30 cellular contexts compared by ENCODE assay signal in the genomic region with DNA sequence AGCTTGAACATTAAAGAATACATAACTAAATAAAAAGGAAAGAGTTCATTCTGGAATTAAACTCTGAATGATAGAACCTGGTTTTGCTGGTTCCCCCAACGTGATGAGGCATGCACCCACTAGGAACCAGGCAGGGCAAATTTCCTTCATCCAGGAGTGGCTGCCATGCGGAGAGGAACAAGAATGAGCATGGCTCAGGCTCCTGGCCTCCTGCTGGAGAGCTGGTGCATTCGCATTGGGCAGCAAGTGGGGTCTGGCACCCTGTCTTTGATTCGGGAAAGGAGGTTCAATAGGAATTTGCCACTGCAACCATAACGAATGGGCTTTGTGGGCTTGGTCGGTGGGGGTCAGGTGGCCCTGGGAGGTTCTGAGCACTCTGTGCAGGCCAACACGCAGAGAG.
A peak's percentile ranks its signal among the peaks of the same experiment; 100 is the strongest.
DNase-seq lines count a peak whose midpoint lies in the region; ATAC-seq and TF ChIP-seq lines count a peak whose summit lies in the region.
"Had no signal": no experiment of that assay in that cellular context is flagged by ENCODE, and none has a peak within 500 bp of the region (broad histone marks: within the 10 kb centered on the region; RNA-seq: fewer than 3 reads in every experiment).

No MANE protein-coding gene starts in this region.

- H3K27me3 Mint-ChIP-seq in GM23338 (ENCODE audit: insufficient read depth, low read depth, poor library complexity) = no peaks in the 10 kb centered on the region
- peaks cover 20% of the 10 kb centered on the region for H3K27me3 Mint-ChIP-seq in WTC11 (ENCODE audit: low read depth)

- no peak overlapping the region for H3K4me2 ChIP-seq in GM23338

- H3K36me3 Mint-ChIP-seq in GM23338 (ENCODE audit: low read depth) (no peaks in the 10 kb centered on the region), WTC11 (no peaks in the 10 kb centered on the region)
- H3K36me3 Mint-ChIP-seq: brain had no signal

- peak; percentile 72 for ATAC-seq in GM23338
- ATAC-seq in WTC11 = peak; percentile 82
- peak; percentile 80 for ATAC-seq in foreskin keratinocyte
- ATAC-seq in HG02870 (IDR thresholded peaks at IDR 0.05; ENCODE audit: unreplicated experiment) = no peak
- ATAC-seq: left colon, pancreas had no signal

- intact Hi-C loops in A673 (cut with micrococcal nuclease; ENCODE audit: unreplicated experiment) = no loop called here

- H3K4me1 ChIP-seq in A673 (ENCODE audit: insufficient read depth, low read length, poor library complexity, severe bottlenecking) = no peaks in the 10 kb centered on the region
- H3K4me1 ChIP-seq in GM23338 (ENCODE audit: insufficient read depth) = no peaks in the 10 kb centered on the region
- H3K4me1 ChIP-seq in foreskin keratinocyte = peaks cover 5% of the 10 kb centered on the region
- H3K4me1 ChIP-seq: pancreas, transverse colon had no signal

- H3K4me3 Mint-ChIP-seq in GM23338 (no peak overlapping the region), WTC11 (no peak overlapping the region)
- H3K4me3 Mint-ChIP-seq: B cell, brain, nephron progenitor cell had no signal

- H3K4me1 Mint-ChIP-seq in GM23338 (no peaks in the 10 kb centered on the region), WTC11 (no peaks in the 10 kb centered on the region)
- H3K4me1 Mint-ChIP-seq: B cell, brain had no signal

- no peaks in the 10 kb centered on the region for H4K20me1 ChIP-seq in GM23338 (replicated peaks; ENCODE audit: insufficient read depth)

- no peak overlapping the region for H3K27ac ChIP-seq in A673 (ENCODE audit: low read depth, low read length, poor library complexity, severe bottlenecking)
- no peak overlapping the region for H3K27ac ChIP-seq in GM23338 (ENCODE audit: low read depth)
- no peak overlapping the region for H3K27ac ChIP-seq in foreskin keratinocyte
- H3K27ac ChIP-seq: GM23248, pancreas, SK-N-MC, transverse colon had no signal

- H3K9me3 Mint-ChIP-seq in GM23338 (no peaks in the 10 kb centered on the region), WTC11 (no peaks in the 10 kb centered on the region)
- H3K9me3 Mint-ChIP-seq: nephron progenitor cell had no signal

- H3F3A ChIP-seq in GM23338 (replicated peaks; ENCODE audit: low read depth) = no peaks in the 10 kb centered on the region

- no peaks in the 10 kb centered on the region for H3K79me2 ChIP-seq in GM23338 (replicated peaks; ENCODE audit: insufficient read depth)

- H3K4me3 ChIP-seq in A673 (ENCODE audit: low read depth, low read length, poor library complexity, severe bottlenecking) (no peak overlapping the region), GM23338 (no peak overlapping the region)
- H3K4me3 ChIP-seq: GM23248, MG63, pancreas, SK-N-MC, transverse colon had no signal

- H3K27me3 ChIP-seq in A673 (replicated peaks; ENCODE audit: insufficient read depth, low read depth, low read length, poor library complexity) (peaks cover 14% of the 10 kb centered on the region), GM23338 (ENCODE audit: insufficient read depth) (no peaks in the 10 kb centered on the region), foreskin keratinocyte (no peaks in the 10 kb centered on the region)
- H3K27me3 ChIP-seq: MG63, transverse colon had no signal

- TF ChIP-seq CTCF in A673 (conservative IDR thresholded peaks at IDR 0.05; ENCODE audit: low read depth, low read length) = 0 out of 2 replicates have a peak, but pooled peaks have one; percentile 16
- peak; percentile 41 to 47 for TF ChIP-seq CTCF in GM23338 (conservative IDR thresholded peaks at IDR 0.05; ENCODE audit: low read depth in 2 of 2)
- no peak for TF ChIP-seq CTCF in WTC11 (IDR thresholded peaks at IDR 0.05)
- peak; percentile 54 for TF ChIP-seq CTCF in foreskin keratinocyte (conservative IDR thresholded peaks at IDR 0.05)

- POLR2A ChIA-PET in A673 (lab: Charles Lee; ENCODE audit: low non-redundant PET) (no interaction called here), WTC11 (lab: Charles Lee) (no interaction called here)

- H3K9me2 ChIP-seq in GM23338 (ENCODE audit: insufficient read depth) = peaks cover 6% of the 10 kb centered on the region; the same call in 1 of the 2 replicates

- no peak overlapping the region for H2AFZ ChIP-seq in GM23338
- H2AFZ ChIP-seq: GM23248 had no signal

- DNase-seq in A673 (ENCODE audit: low spot score) (no peak), GM23338 (ENCODE audit: low spot score) (peak; percentile 54), WTC11 (ENCODE audit: low spot score) (peak; percentile 29), foreskin keratinocyte (peak; percentile 6 to 30), HPDE6-E6E7 (ENCODE audit: extremely low spot score) (no peak), DMS79 treated with DMSO at 0.1 percent for 48 hours (lab: John Stamatoyannopoulos, UW) (no peak)
- no peak for DNase-seq in activated naive CD4-positive, alpha-beta T cell treated with Interleukin-2 at 50 U/mL for 16 hours
- DNase-seq: activated CD4-positive, alpha-beta T cell treated with anti-CD3 and anti-CD28 coated beads for 48 hours; activated naive CD4-positive, alpha-beta T cell; activated T-cell treated with anti-CD3 and anti-CD28 coated beads, Interleukin-2, amount 50 U/mL, for 48 hours; erythroblast; foreskin fibroblast; GDM1; GM23248; KG1; left colon; mammary epithelial cell; MG63; NCI-H2081; NCI-H345; nephron progenitor cell; pancreas; right cardiac atrium; stimulated activated CD4-positive, alpha-beta T cell treated with anti-CD3 and anti-CD28 coated beads, Interleukin-2, amount 100 ng/mL, for 48 hours; T-helper 2 cell; transverse colon had no signal

- BruUV-seq in A673 (replicated peaks; lab: Mats Ljungman, UMichigan) = no TSS peak

- no peak overlapping the region for H3K27ac Mint-ChIP-seq in GM23338
- no peak overlapping the region for H3K27ac Mint-ChIP-seq in WTC11
- H3K27ac Mint-ChIP-seq: B cell, brain, nephron progenitor cell had no signal

- H3K36me3 ChIP-seq in A673 (ENCODE audit: insufficient read depth, low read length, poor library complexity, severe bottlenecking) = no peaks in the 10 kb centered on the region
- H3K36me3 ChIP-seq in GM23338 (ENCODE audit: insufficient read depth) = no peaks in the 10 kb centered on the region
- H3K36me3 ChIP-seq: MG63, pancreas, transverse colon had no signal

- CTCF ChIA-PET in A673 (lab: Charles Lee) (no interaction called here), WTC11 (lab: Charles Lee) (interaction anchor here (0.5 to 0.7 kb wide), 2 partner anchors 16 to 169 kb away, joined by 3 to 5 read pairs; no protein-coding TSS in a partner anchor)

- no peaks in the 10 kb centered on the region for H3K9me3 ChIP-seq in A673 (ENCODE audit: low read depth, low read length, poor library complexity, severe bottlenecking)
- H3K9me3 ChIP-seq: MG63, pancreas, transverse colon had no signal

TF ChIP-seq in GM23338, 12 proteins besides CTCF, POLR2A, EP300 and RAD21:
- TF ChIP-seq ZNF114 (CRISPR knock-in tag; IDR thresholded peaks at IDR 0.05) = no peak
- TF ChIP-seq JUNB (IDR thresholded peaks at IDR 0.05; ENCODE audit: unreplicated experiment) = no peak

TF ChIP-seq in WTC11, 78 proteins besides CTCF, POLR2A, EP300 and RAD21:
- TF ChIP-seq CBFB (CRISPR knock-in tag; IDR thresholded peaks at IDR 0.05; ENCODE audit: low read depth) (no peak), ZNF232 (CRISPR knock-in tag; IDR thresholded peaks at IDR 0.05) (no peak), NFE2L1 (CRISPR knock-in tag; IDR thresholded peaks at IDR 0.05) (no peak), PRRX2 (CRISPR knock-in tag; IDR thresholded peaks at IDR 0.05) (no peak)
TF ChIP-seq in WTC11: peak in this region for 0.

Comparison
In these comparisons a context has a peak if more than half of its experiments do, and no peak if none do; other contexts are left out.
1. DNase-seq: peak in GM23338 (single experiment), WTC11 (single experiment) and foreskin keratinocyte (2 of 2); none in A673 (single experiment), activated naive CD4-positive, alpha-beta T cell treated with Interleukin-2 at 50 U/mL for 16 hours (single experiment), HPDE6-E6E7 (single experiment) and DMS79 treated with DMSO at 0.1 percent for 48 hours (single experiment).